In the genomic region with DNA sequence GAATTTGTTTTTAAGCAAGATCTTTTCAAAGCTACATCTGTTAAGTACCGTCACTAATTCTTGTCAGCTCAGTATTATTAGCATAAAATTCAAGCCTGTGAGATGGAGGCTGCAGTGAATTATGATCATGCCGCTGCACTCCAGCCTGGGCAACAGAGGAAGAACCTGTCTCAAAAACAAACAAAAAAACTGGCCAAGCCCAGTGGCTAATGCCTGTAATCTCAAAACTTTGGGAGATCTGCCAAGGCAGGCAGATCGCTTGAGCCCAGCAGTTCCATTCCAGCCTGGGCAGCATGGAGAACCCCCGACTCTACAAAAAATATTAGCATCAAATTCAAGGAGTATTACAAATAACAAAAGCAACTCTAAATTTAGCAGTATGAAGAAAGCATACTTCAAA, we compare ENCODE assay signal across 14 cellular contexts.
DNase-seq lines count a peak whose midpoint lies in the region; ATAC-seq, FAIRE-seq and TF ChIP-seq lines count a peak whose summit lies in the region.
"Had no signal": no experiment of that assay in that cellular context is flagged by ENCODE, and none has a peak within 500 bp of the region (broad histone marks: within the 10 kb centered on the region; RNA-seq: fewer than 3 reads in every experiment).

No MANE protein-coding gene starts in this region.

- H3K4me1 Mint-ChIP-seq in T-cell = no peaks in the 10 kb centered on the region
- H3K4me1 Mint-ChIP-seq in endothelial cell (ENCODE audit: unreplicated experiment) = no peaks in the 10 kb centered on the region
- H3K4me1 Mint-ChIP-seq: nephron had no signal

- H3K4me3 Mint-ChIP-seq in T-cell (no peak overlapping the region), endothelial cell (ENCODE audit: unreplicated experiment) (no peak overlapping the region)
- H3K4me3 Mint-ChIP-seq: CD4-positive, CD25-positive, alpha-beta regulatory T cell; endodermal cell; nephron had no signal

- no peak overlapping the region for H3K27ac ChIP-seq in ascending aorta

- H3K4me3 ChIP-seq in ascending aorta = no peak overlapping the region
- H3K4me3 ChIP-seq: K562 had no signal

- H3K36me3 Mint-ChIP-seq in T-cell (peaks cover 4% of the 10 kb centered on the region), endothelial cell (ENCODE audit: low read depth, unreplicated experiment) (no peaks in the 10 kb centered on the region)

- no peak overlapping the region for H3K27ac Mint-ChIP-seq in T-cell
- no peak overlapping the region for H3K27ac Mint-ChIP-seq in endothelial cell (ENCODE audit: unreplicated experiment)
- H3K27ac Mint-ChIP-seq: endodermal cell, nephron had no signal

- H3K9me3 ChIP-seq in ascending aorta = no peaks in the 10 kb centered on the region

- POLR2A ChIA-PET in T-cell (lab: Charles Lee) = no interaction called here

- FAIRE-seq in H54 (lab: Jason Lieb, UNC) = peak; percentile 30
- FAIRE-seq: K562 had no signal

- no peaks in the 10 kb centered on the region for H3K27me3 ChIP-seq in ascending aorta

- ATAC-seq in T-cell (replicated peaks in 1 of 4) = no peak
- ATAC-seq in GM21423 (IDR thresholded peaks at IDR 0.05; ENCODE audit: unreplicated experiment) = no peak
- ATAC-seq: K562, left cardiac atrium had no signal

- no peak for TF ChIP-seq POLR2A in H54 (IDR thresholded peaks at IDR 0.05; ENCODE audit: low read depth, low read length)

- no peaks in the 10 kb centered on the region for H3K27me3 Mint-ChIP-seq in T-cell
- H3K27me3 Mint-ChIP-seq in endothelial cell (ENCODE audit: unreplicated experiment) = no peaks in the 10 kb centered on the region
- H3K27me3 Mint-ChIP-seq: CD4-positive, CD25-positive, alpha-beta regulatory T cell had no signal

- H3K36me3 ChIP-seq in ascending aorta = no peaks in the 10 kb centered on the region

- H3K9me3 Mint-ChIP-seq in T-cell (no peaks in the 10 kb centered on the region), endothelial cell (ENCODE audit: unreplicated experiment) (no peaks in the 10 kb centered on the region)
- H3K9me3 Mint-ChIP-seq: CD4-positive, CD25-positive, alpha-beta regulatory T cell; nephron had no signal

- CTCF ChIA-PET in T-cell (lab: Charles Lee) = no interaction called here

- DNase-seq in H54 (ENCODE audit: insufficient read length, low spot score) (no peak), NCI-H2171 treated with DMSO at 0.1 percent for 48 hours (lab: John Stamatoyannopoulos, UW) (peak; percentile 39), astrocyte of the hippocampus (ENCODE audit: low read depth, low spot score) (peak; percentile 77), myocyte (ENCODE audit: low read depth) (peak; percentile 40), T-cell (no peak), endothelial cell (ENCODE audit: low spot score) (no peak), ascending aorta (ENCODE audit: low spot score in 2 of 2) (no peak)
- DNase-seq: activated T-cell treated with anti-CD3 and anti-CD28 coated beads, Interleukin-2, amount 50 U/mL, for 48 hours; CD4-positive, CD25-positive, alpha-beta regulatory T cell; endodermal cell; left cardiac atrium had no signal

- intact Hi-C loops in ascending aorta (cut with DNase I) = no loop called here

- H3K4me1 ChIP-seq in ascending aorta = no peaks in the 10 kb centered on the region

- TF ChIP-seq CTCF in endothelial cell (IDR thresholded peaks at IDR 0.05; ENCODE audit: unreplicated experiment) (no peak), ascending aorta (IDR thresholded peaks at IDR 0.05) (no peak)

Comparison
In these comparisons a context has a peak if more than half of its experiments do, and no peak if none do; other contexts are left out.
1. DNase-seq: peak in NCI-H2171 treated with DMSO at 0.1 percent for 48 hours (single experiment), astrocyte of the hippocampus (single experiment) and myocyte (single experiment); none in H54 (single experiment), T-cell (0 of 34), endothelial cell (single experiment) and ascending aorta (0 of 2).